ENCODE assay signal across 8 cellular contexts in genomic region chr6:32973144-32973854, GRCh38. TPM values are rescaled to one million over a fixed set of nuclear protein-coding genes. Genes with fewer than 3 reads are reported as not detected.
A peak's percentile ranks its signal among the peaks of the same experiment; 100 is the strongest.
DNase-seq lines count a peak whose midpoint lies in the region; ATAC-seq and FAIRE-seq lines count a peak whose summit lies in the region.

No MANE protein-coding gene starts in this region.

- no CpG with 5 or more reads among the region's 22 CpGs for WGBS in iPS DF 6.9 (ENCODE audit: insufficient coverage, insufficient read length)
- 0% methylated on average over 22 of the region's 22 CpGs for WGBS in small intestine, 3 donors

- H3K4me1 Mint-ChIP-seq in activated naive CD8-positive, alpha-beta T cell (ENCODE audit: low read depth): peaks cover 31% of the 10 kb centered on the region

- H3K27ac ChIP-seq in iPS DF 6.9 (ENCODE audit: low read length) (no peak overlapping the region), small intestine (ENCODE audit: low read depth in 1 of 2, low read length in 1 of 2) (peak overlapping the region; percentile 77 to 98)

- no peaks in the 10 kb centered on the region for H3K27me3 ChIP-seq in iPS DF 6.9 (ENCODE audit: control insufficient read depth, insufficient read depth, low read length)
- no peaks in the 10 kb centered on the region for H3K27me3 ChIP-seq in small intestine (ENCODE audit: control insufficient read depth in 2 of 2, insufficient read depth in 2 of 2, low read length in 2 of 2)

- H3K36me3 Mint-ChIP-seq in activated naive CD8-positive, alpha-beta T cell: peaks cover 31% of the 10 kb centered on the region

- peaks cover 48% of the 10 kb centered on the region for H3K36me3 ChIP-seq in iPS DF 6.9 (ENCODE audit: control insufficient read depth, insufficient read depth, low read length)
- peaks cover 19 to 37% of the 10 kb centered on the region in 2 donors for H3K36me3 ChIP-seq in small intestine (ENCODE audit: control insufficient read depth in 2 of 2, insufficient read depth in 2 of 2, low read length in 2 of 2)

- H3K9me3 Mint-ChIP-seq in activated naive CD8-positive, alpha-beta T cell (ENCODE audit: low read depth): no peaks in the 10 kb centered on the region

- no peak for FAIRE-seq in small intestine (lab: Jason Lieb, UNC)

- no peaks in the 10 kb centered on the region for H3K9me3 ChIP-seq in iPS DF 6.9 (ENCODE audit: control insufficient read depth, insufficient read depth, low read length)
- no peaks in the 10 kb centered on the region for H3K9me3 ChIP-seq in small intestine (ENCODE audit: control insufficient read depth, low read depth)

- no peaks in the 10 kb centered on the region for H3K27me3 Mint-ChIP-seq in activated naive CD8-positive, alpha-beta T cell

- no peak for ATAC-seq in left lobe of liver

- H3K4me1 ChIP-seq in iPS DF 6.9 (ENCODE audit: control insufficient read depth, insufficient read depth, low read length) (no peaks in the 10 kb centered on the region), small intestine (ENCODE audit: control insufficient read depth in 2 of 2, insufficient read depth in 1 of 2, low read depth in 1 of 2, low read length in 1 of 2) (peaks cover 0 to 5% of the 10 kb centered on the region in 2 donors)

- DNase-seq in DMS79 treated with DMSO at 0.1 percent for 48 hours (lab: John Stamatoyannopoulos, UW) (peak; percentile 6), DMS79 (lab: John Stamatoyannopoulos, UW) (no peak), NCI-H748 (lab: John Stamatoyannopoulos, UW; ENCODE audit: unreplicated experiment) (peak; percentile 90), iPS DF 6.9 (ENCODE audit: low read depth, low spot score) (no peak), small intestine (peak; percentile 46), left lobe of liver (ENCODE audit: low spot score) (no peak), ureter (ENCODE audit: low spot score) (no peak)

- peak overlapping the region; percentile 95 for H3K4me3 Mint-ChIP-seq in activated naive CD8-positive, alpha-beta T cell

- peak overlapping the region; percentile 71 for H3K4me3 ChIP-seq in iPS DF 6.9 (ENCODE audit: low read length)
- peak overlapping the region; percentile 90 to 97 for H3K4me3 ChIP-seq in small intestine (ENCODE audit: low read depth in 1 of 2, low read length in 2 of 2)

- H3K27ac Mint-ChIP-seq in activated naive CD8-positive, alpha-beta T cell: peak overlapping the region; percentile 100

RNA-seq across cellular contexts. Expression of gene BRD2, which starts 4.9 kb away (rescaled TPM):
- polyA plus RNA-seq in small intestine: 10 to 100 TPM; 76.2 to 95.6 (median 85.7) TPM
- total RNA-seq in left lobe of liver (76.2 TPM), ureter (205 TPM)

RNA-seq across cellular contexts. Expression of gene HLA-DMA, which starts 20.4 kb away (rescaled TPM):
- 100 to 1,000 TPM in 1 of 3 donors, 10 to 100 TPM in 2; 60.4 to 111 (median 76.5) TPM for polyA plus RNA-seq in small intestine
- total RNA-seq in left lobe of liver (6.6 TPM), ureter (65.3 TPM)

RNA-seq across cellular contexts. Expression of gene HLA-DMB, which starts 32.5 kb away (rescaled TPM):
- polyA plus RNA-seq in small intestine: 10 to 100 TPM; 22.8 to 60.5 (median 34.7) TPM
- total RNA-seq in left lobe of liver (2.6 TPM), ureter (31.0 TPM)

RNA-seq across cellular contexts. Expression of gene HLA-DOA, which starts 36.1 kb away (rescaled TPM):
- polyA plus RNA-seq in small intestine: 1 to 10 TPM in 1 of 3 donors, under 1 TPM in 2; 0.22 to 5.9 (median 0.81) TPM
- total RNA-seq in left lobe of liver: 0.70 TPM
- 25.6 TPM for total RNA-seq in ureter

Comparison
In these comparisons a context has a peak if more than half of its experiments do, and no peak if none do; other contexts are left out.
1. DNase-seq: peak in DMS79 treated with DMSO at 0.1 percent for 48 hours (single experiment), NCI-H748 (single experiment) and small intestine (single experiment); none in DMS79 (single experiment), iPS DF 6.9 (single experiment), left lobe of liver (single experiment) and ureter (single experiment).